Comparison of ENCODE assay signal across 16 cellular contexts in the genomic region with DNA sequence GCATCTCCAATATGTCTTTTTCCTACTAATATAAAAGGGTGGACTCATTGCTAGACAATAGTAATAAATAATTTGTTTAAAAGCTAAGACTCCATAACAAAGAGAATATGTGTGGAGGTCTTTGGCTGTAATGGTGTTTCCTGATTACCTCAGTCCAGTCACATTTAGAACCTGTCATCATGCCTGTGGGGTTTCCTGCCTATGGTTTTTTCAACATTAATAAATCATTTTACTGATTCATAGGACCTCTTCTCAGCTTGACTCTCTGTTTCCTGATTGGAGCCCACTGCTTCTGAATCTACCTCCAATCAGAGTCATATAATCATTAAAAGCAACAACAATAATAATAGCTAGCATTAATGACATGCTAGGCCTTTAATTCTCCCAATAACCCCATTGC. TPM values are rescaled to one million over a fixed set of nuclear protein-coding genes. Genes with fewer than 3 reads are reported as not detected.
DNase-seq lines count a peak whose midpoint lies in the region; ATAC-seq and TF ChIP-seq lines count a peak whose summit lies in the region.
"Had no signal": no experiment of that assay in that cellular context is flagged by ENCODE, and none has a peak within 500 bp of the region (broad histone marks: within the 10 kb centered on the region; RNA-seq: fewer than 3 reads in every experiment).

No MANE protein-coding gene starts in this region.

- peaks cover 0 to 11% (median 0%) of the 10 kb centered on the region in 12 donors for H3K4me1 ChIP-seq in heart left ventricle

- H3K36me3 ChIP-seq in heart left ventricle, result no peaks in the 10 kb centered on the region

- no peak overlapping the region for H3K27ac ChIP-seq in heart left ventricle
- H3K27ac ChIP-seq: 22Rv1, GM23248 had no signal

- H3K4me3 ChIP-seq in heart left ventricle, result no peak overlapping the region
- H3K4me3 ChIP-seq: GM23248 had no signal

- peaks cover 0 to 6% (median 0%) of the 10 kb centered on the region in 12 donors for H3K9me3 ChIP-seq in heart left ventricle

- no peak for TF ChIP-seq POLR2A in heart left ventricle (IDR thresholded peaks at IDR 0.05)

- ATAC-seq in heart left ventricle, result no peak
- ATAC-seq: CD8-positive, alpha-beta T cell had no signal

- TF ChIP-seq CTCF in heart left ventricle (IDR thresholded peaks at IDR 0.05), result no peak

- DNase-seq in ELR (ENCODE audit: low read depth) (peak; percentile 46), NCI-H1417 treated with DMSO at 0.1 percent for 48 hours (lab: John Stamatoyannopoulos, UW) (peak; percentile 34), dermis microvascular lymphatic vessel endothelial cell (ENCODE audit: low read depth in 2 of 2) (peak; percentile 64 to 88), kidney glomerular epithelial cell (lab: John Stamatoyannopoulos, UW) (peak; percentile 24), heart left ventricle (no peak), activated gamma-delta T cell (lab: John Stamatoyannopoulos, UW) (no peak), NCI-H2029 (lab: John Stamatoyannopoulos, UW) (no peak), NCI-H128 (lab: John Stamatoyannopoulos, UW; ENCODE audit: unreplicated experiment) (no peak)
- DNase-seq: CD8-positive, alpha-beta T cell; COR-L47; DMS153; DMS79 treated with DMSO at 0.1 percent for 48 hours; EL; GDM1; GM23248 had no signal

- intact Hi-C loops in heart left ventricle (cut with DNase I), result no loop called here

- no peaks in the 10 kb centered on the region for H3K27me3 ChIP-seq in heart left ventricle

RNA-seq across cellular contexts. Expression of gene GNAI1, which starts 52.4 kb away (rescaled TPM):
- 15.0 and 19.7 TPM in 2 replicates for total RNA-seq in dermis microvascular lymphatic vessel endothelial cell
- total RNA-seq in heart left ventricle, result 10 to 100 TPM in 8 of 9 donors, 1 to 10 TPM in 1; 9.9 to 26.1 (median 16.5) TPM
- 1 to 10 TPM; 4.6 to 9.2 TPM for polyA plus RNA-seq in heart left ventricle

Comparison
In these comparisons a context has a peak if more than half of its experiments do, and no peak if none do; other contexts are left out.
1. DNase-seq: peak in ELR (single experiment), NCI-H1417 treated with DMSO at 0.1 percent for 48 hours (single experiment), dermis microvascular lymphatic vessel endothelial cell (2 of 2) and kidney glomerular epithelial cell (single experiment); none in heart left ventricle (0 of 5), activated gamma-delta T cell (single experiment), NCI-H2029 (single experiment) and NCI-H128 (single experiment).